In the genomic region with DNA sequence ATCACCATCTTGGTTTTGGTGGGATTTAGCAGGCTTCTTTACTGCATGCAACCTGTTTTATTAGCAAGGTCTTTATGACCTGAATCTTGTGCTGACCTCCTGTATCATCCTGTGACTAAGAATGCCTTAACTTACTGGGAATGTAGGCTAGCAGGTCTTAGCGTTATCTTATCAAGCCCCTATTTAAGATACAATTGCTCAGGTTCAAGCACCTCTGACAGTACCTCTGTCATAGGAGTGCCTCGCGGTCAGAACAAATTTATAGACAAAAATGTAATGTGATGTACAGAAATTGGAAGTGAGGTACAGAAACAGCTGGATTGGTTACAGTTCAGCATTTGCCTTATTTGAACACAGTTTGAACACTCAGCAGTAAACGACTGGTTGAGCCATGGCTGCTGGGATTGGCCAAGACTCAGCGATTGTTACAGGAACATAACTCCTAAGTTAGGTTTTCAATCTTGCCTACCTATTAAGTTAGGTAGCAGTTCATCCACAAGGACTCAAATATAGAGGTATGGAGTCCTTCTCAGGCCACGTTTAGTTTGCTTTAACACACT, we compare ENCODE assay signal across 18 cellular contexts. TPM values are rescaled to one million over a fixed set of nuclear protein-coding genes. Genes with fewer than 3 reads are reported as not detected.
A peak's percentile ranks its signal among the peaks of the same experiment; 100 is the strongest.
DNase-seq lines count a peak whose midpoint lies in the region; ATAC-seq and TF ChIP-seq lines count a peak whose summit lies in the region.
"Had no signal": no experiment of that assay in that cellular context is flagged by ENCODE, and none has a peak within 500 bp of the region (broad histone marks: within the 10 kb centered on the region; RNA-seq: fewer than 3 reads in every experiment).

No MANE protein-coding gene starts in this region.

- no peak overlapping the region for H2BK15ac ChIP-seq in mesenchymal stem cell (ENCODE audit: low read depth, poor library complexity, severe bottlenecking)

- H3K9me3 ChIP-seq in mesenchymal stem cell (ENCODE audit: control insufficient read depth, low read length) = no peaks in the 10 kb centered on the region
- no peaks in the 10 kb centered on the region for H3K9me3 ChIP-seq in suprapubic skin
- H3K9me3 ChIP-seq: right lobe of liver had no signal

- no peak overlapping the region for H2AFZ ChIP-seq in mesenchymal stem cell (ENCODE audit: low read depth, low read length)

- no peak overlapping the region for H3K14ac ChIP-seq in mesenchymal stem cell (ENCODE audit: low read length in 2 of 2)

- peaks cover 8% of the 10 kb centered on the region for H3K9me3 Mint-ChIP-seq in activated CD4-positive, alpha-beta T cell treated with anti-CD3 and anti-CD28 coated beads, Interleukin-2, amount 10 ng/mL, durations not matched to agents 24 days and 14 days
- peaks cover 2% of the 10 kb centered on the region for H3K9me3 Mint-ChIP-seq in activated naive CD8-positive, alpha-beta T cell treated with anti-CD3 and anti-CD28 coated beads, Interleukin-2, amount 10 ng/mL, durations not matched to agents 7 days and 5 days
- H3K9me3 Mint-ChIP-seq: natural killer cell treated with Interleukin-12 subunit alpha and Interleukin-12 subunit beta and Interleukin-15 and Interleukin-18, amount 100 ng/mL, for 72 hours had no signal

- peak overlapping the region; percentile 54 for H3K9ac ChIP-seq in mesenchymal stem cell (ENCODE audit: low read length)
- H3K9ac ChIP-seq: KMS-11 had no signal

- H4K91ac ChIP-seq in mesenchymal stem cell (ENCODE audit: low read length) = no peak overlapping the region

- no peaks in the 10 kb centered on the region for H3K36me3 ChIP-seq in mesenchymal stem cell (ENCODE audit: control insufficient read depth in 1 of 2, insufficient read depth in 2 of 2, low read depth in 1 of 2, low read length in 2 of 2)
- H3K36me3 ChIP-seq in suprapubic skin = no peaks in the 10 kb centered on the region
- H3K36me3 ChIP-seq: right lobe of liver had no signal

- no peak overlapping the region for H3K23ac ChIP-seq in mesenchymal stem cell (ENCODE audit: low read length in 2 of 2)

- POLR2A ChIA-PET in activated naive CD8-positive, alpha-beta T cell treated with anti-CD3 and anti-CD28 coated beads, Interleukin-2, amount 10 ng/mL, durations not matched to agents 7 days and 5 days (lab: Charles Lee) = no interaction called here

- intact Hi-C loops in activated CD4-positive, alpha-beta T cell treated with anti-CD3 and anti-CD28 coated beads, Interleukin-2, amount 10 ng/mL, durations not matched to agents 24 days and 14 days (cut with micrococcal nuclease) = no loop called here

- TF ChIP-seq EP300 in suprapubic skin (IDR thresholded peaks at IDR 0.05) = no peak

- H3K4ac ChIP-seq in mesenchymal stem cell (ENCODE audit: low read depth in 1 of 2, low read length in 2 of 2) = no peak overlapping the region

- H3K4me3 Mint-ChIP-seq in activated CD4-positive, alpha-beta T cell treated with anti-CD3 and anti-CD28 coated beads, Interleukin-2, amount 10 ng/mL, durations not matched to agents 24 days and 14 days = peak overlapping the region; percentile 78
- H3K4me3 Mint-ChIP-seq in activated naive CD8-positive, alpha-beta T cell treated with anti-CD3 and anti-CD28 coated beads, Interleukin-2, amount 10 ng/mL, durations not matched to agents 7 days and 5 days = peak overlapping the region; percentile 80
- H3K4me3 Mint-ChIP-seq: activated CD8-positive, alpha-beta memory T cell treated with anti-CD3 and anti-CD28 coated beads, Interleukin-2, amount 10 ng/mL, durations not matched to agents 7 days and 5 days; natural killer cell treated with Interleukin-12 subunit alpha and Interleukin-12 subunit beta and Interleukin-15 and Interleukin-18, amount 100 ng/mL, for 72 hours had no signal

- no peak overlapping the region for H3K4me2 ChIP-seq in mesenchymal stem cell (ENCODE audit: low read length, poor library complexity, severe bottlenecking)
- H3K4me2 ChIP-seq: KMS-11 had no signal

- peaks cover 5% of the 10 kb centered on the region for H3K4me1 ChIP-seq in mesenchymal stem cell (ENCODE audit: control insufficient read depth, insufficient read depth, low read depth, low read length)
- peaks cover 25% of the 10 kb centered on the region for H3K4me1 ChIP-seq in suprapubic skin

- H3K36me3 Mint-ChIP-seq in activated CD4-positive, alpha-beta T cell treated with anti-CD3 and anti-CD28 coated beads, Interleukin-2, amount 10 ng/mL, durations not matched to agents 24 days and 14 days (ENCODE audit: low read depth) = no peaks in the 10 kb centered on the region
- H3K36me3 Mint-ChIP-seq in activated naive CD8-positive, alpha-beta T cell treated with anti-CD3 and anti-CD28 coated beads, Interleukin-2, amount 10 ng/mL, durations not matched to agents 7 days and 5 days = peaks cover 9% of the 10 kb centered on the region
- H3K36me3 Mint-ChIP-seq: activated CD8-positive, alpha-beta memory T cell treated with anti-CD3 and anti-CD28 coated beads, Interleukin-2, amount 10 ng/mL, durations not matched to agents 7 days and 5 days; activated naive CD8-positive, alpha-beta T cell; natural killer cell treated with Interleukin-12 subunit alpha and Interleukin-12 subunit beta and Interleukin-15 and Interleukin-18, amount 100 ng/mL, for 72 hours had no signal

- no peak overlapping the region for H3K18ac ChIP-seq in mesenchymal stem cell (ENCODE audit: low read depth in 1 of 2, low read length in 2 of 2)

- no peak overlapping the region for H3K27ac Mint-ChIP-seq in activated CD4-positive, alpha-beta T cell treated with anti-CD3 and anti-CD28 coated beads, Interleukin-2, amount 10 ng/mL, durations not matched to agents 24 days and 14 days
- no peak overlapping the region for H3K27ac Mint-ChIP-seq in activated naive CD8-positive, alpha-beta T cell treated with anti-CD3 and anti-CD28 coated beads, Interleukin-2, amount 10 ng/mL, durations not matched to agents 7 days and 5 days
- H3K27ac Mint-ChIP-seq: activated CD8-positive, alpha-beta memory T cell treated with anti-CD3 and anti-CD28 coated beads, Interleukin-2, amount 10 ng/mL, durations not matched to agents 7 days and 5 days; activated naive CD8-positive, alpha-beta T cell; natural killer cell treated with Interleukin-12 subunit alpha and Interleukin-12 subunit beta and Interleukin-15 and Interleukin-18, amount 100 ng/mL, for 72 hours had no signal

- H2BK120ac ChIP-seq in mesenchymal stem cell (ENCODE audit: low read depth, low read length) = no peak overlapping the region

- H3K27me3 Mint-ChIP-seq in activated CD4-positive, alpha-beta T cell treated with anti-CD3 and anti-CD28 coated beads, Interleukin-2, amount 10 ng/mL, durations not matched to agents 24 days and 14 days = no peaks in the 10 kb centered on the region
- no peaks in the 10 kb centered on the region for H3K27me3 Mint-ChIP-seq in activated naive CD8-positive, alpha-beta T cell treated with anti-CD3 and anti-CD28 coated beads, Interleukin-2, amount 10 ng/mL, durations not matched to agents 7 days and 5 days
- H3K27me3 Mint-ChIP-seq: activated CD8-positive, alpha-beta memory T cell treated with anti-CD3 and anti-CD28 coated beads, Interleukin-2, amount 10 ng/mL, durations not matched to agents 7 days and 5 days; activated naive CD8-positive, alpha-beta T cell had no signal

- H3K27me3 ChIP-seq in mesenchymal stem cell (ENCODE audit: control insufficient read depth in 1 of 2, insufficient read depth in 1 of 2, low read length in 2 of 2) (no peaks in the 10 kb centered on the region), suprapubic skin (no peaks in the 10 kb centered on the region)
- H3K27me3 ChIP-seq: right lobe of liver had no signal

- ATAC-seq in activated naive CD8-positive, alpha-beta T cell treated with anti-CD3 and anti-CD28 coated beads, Interleukin-2, amount 10 ng/mL, durations not matched to agents 7 days and 5 days (ENCODE audit: low read depth) = no peak
- no peak for ATAC-seq in HG02852 (IDR thresholded peaks at IDR 0.05; ENCODE audit: unreplicated experiment)
- ATAC-seq: activated CD8-positive, alpha-beta memory T cell treated with anti-CD3 and anti-CD28 coated beads, Interleukin-2, amount 10 ng/mL, durations not matched to agents 7 days and 5 days; natural killer cell treated with Interleukin-12 subunit alpha and Interleukin-12 subunit beta and Interleukin-15 and Interleukin-18, amount 100 ng/mL, for 72 hours; Right ventricle myocardium inferior had no signal

- H4K8ac ChIP-seq in mesenchymal stem cell (ENCODE audit: low read length) = no peak overlapping the region

- H2AK5ac ChIP-seq in mesenchymal stem cell (ENCODE audit: low read length, severe bottlenecking) = no peak overlapping the region

- no peak overlapping the region for H2BK5ac ChIP-seq in mesenchymal stem cell (ENCODE audit: low read depth, low read length, poor library complexity, severe bottlenecking)

- WGBS in mesenchymal stem cell = 88% methylated on average over 5 of the region's 6 CpGs
- WGBS in suprapubic skin = 73% methylated on average over 6 of the region's 6 CpGs

- no peak for TF ChIP-seq POLR2A in suprapubic skin (IDR thresholded peaks at IDR 0.05)

- no peak for DNase-seq in activated CD4-positive, alpha-beta T cell treated with anti-CD3 and anti-CD28 coated beads, Interleukin-2, amount 10 ng/mL, durations not matched to agents 24 days and 14 days
- DNase-seq in activated CD4-positive, alpha-beta T cell treated with anti-CD3 and anti-CD28 coated beads for 4 hours = no peak
- no peak for DNase-seq in activated naive CD8-positive, alpha-beta T cell treated with anti-CD3 and anti-CD28 coated beads, Interleukin-2, amount 10 ng/mL, durations not matched to agents 7 days and 5 days
- no peak for DNase-seq in mesenchymal stem cell
- no peak for DNase-seq in suprapubic skin (ENCODE audit: low spot score in 2 of 2)
- no peak for DNase-seq in HPDE6-E6E7 (ENCODE audit: extremely low spot score)
- DNase-seq in islet precursor cell = no peak
- DNase-seq: activated CD8-positive, alpha-beta memory T cell treated with anti-CD3 and anti-CD28 coated beads, Interleukin-2, amount 10 ng/mL, durations not matched to agents 7 days and 5 days; GF-D8; hypothalamus; NCI-H2029 treated with DMSO at 0.1 percent for 48 hours; right lobe of liver; stimulated activated naive CD4-positive, alpha-beta T cell treated with Interleukin-2 at 50 U/mL for 16 hours had no signal

- H3K4me3 ChIP-seq in mesenchymal stem cell (ENCODE audit: insufficient read depth in 1 of 2, low read depth in 1 of 2, low read length in 2 of 2) = peak overlapping the region in 1 of 2 experiments; percentile 13
- no peak overlapping the region for H3K4me3 ChIP-seq in suprapubic skin
- H3K4me3 ChIP-seq: right lobe of liver had no signal

- H3K27ac ChIP-seq in mesenchymal stem cell (ENCODE audit: low read length, poor library complexity, severe bottlenecking) = no peak overlapping the region
- H3K27ac ChIP-seq in suprapubic skin = peak overlapping the region; percentile 51
- H3K27ac ChIP-seq: KMS-11 had no signal

- H3K79me1 ChIP-seq in mesenchymal stem cell (replicated peaks; ENCODE audit: low read length, poor library complexity, severe bottlenecking) = no peaks in the 10 kb centered on the region

- H2BK12ac ChIP-seq in mesenchymal stem cell (ENCODE audit: low read length in 2 of 2) = no peak overlapping the region

- peaks cover 70% of the 10 kb centered on the region for H3K4me1 Mint-ChIP-seq in activated CD4-positive, alpha-beta T cell treated with anti-CD3 and anti-CD28 coated beads, Interleukin-2, amount 10 ng/mL, durations not matched to agents 24 days and 14 days
- peaks cover 74% of the 10 kb centered on the region for H3K4me1 Mint-ChIP-seq in activated naive CD8-positive, alpha-beta T cell treated with anti-CD3 and anti-CD28 coated beads, Interleukin-2, amount 10 ng/mL, durations not matched to agents 7 days and 5 days

- TF ChIP-seq CTCF in suprapubic skin (IDR thresholded peaks at IDR 0.05) = no peak

RNA-seq across cellular contexts. Expression of a gene that starts 16.2 kb away (rescaled TPM):
- total RNA-seq in activated CD4-positive, alpha-beta T cell treated with anti-CD3 and anti-CD28 coated beads, Interleukin-2, amount 10 ng/mL, durations not matched to agents 24 days and 14 days = 243 and 250 TPM in 2 replicates
- 100 to 1,000 TPM; 490 to 493 TPM for total RNA-seq in activated naive CD8-positive, alpha-beta T cell treated with anti-CD3 and anti-CD28 coated beads, Interleukin-2, amount 10 ng/mL, durations not matched to agents 7 days and 5 days
- 88.9 TPM for polyA plus RNA-seq in mesenchymal stem cell (2013, experiment 1 of 2)
- 102 TPM for polyA plus RNA-seq in mesenchymal stem cell (2013, experiment 2 of 2)
- total RNA-seq in suprapubic skin = 100 to 1,000 TPM; 161 to 212 (median 197) TPM
